Comparison of ENCODE assay signal across 8 cellular contexts in genomic region chr10:103450201-103450695, GRCh38. TPM values are rescaled to one million over a fixed set of nuclear protein-coding genes. Genes with fewer than 3 reads are reported as not detected.
DNase-seq lines count a peak whose midpoint lies in the region; FAIRE-seq and TF ChIP-seq lines count a peak whose summit lies in the region.

No MANE protein-coding gene starts in this region.

- 85 to 89% (median 86%) methylated on average over 12 of the region's 12 CpGs for WGBS in small intestine, 3 donors

- no peak for DNase-seq in activated naive CD4-positive, alpha-beta T cell treated with anti-CD3 and anti-CD28 coated beads, Interleukin-2, amount 10 ng/mL, durations not matched to agents 7 days and 5 days
- no peak for DNase-seq in activated naive CD4-positive, alpha-beta T cell (lab: John Stamatoyannopoulos, UW)
- peak in 1 of 2 donors; percentile 53 for DNase-seq in tibial artery
- DNase-seq in head of caudate nucleus, result no peak
- no peak for DNase-seq in small intestine
- no peak for DNase-seq in amniotic stem cell (lab: John Stamatoyannopoulos, UW)

- H3K9me3 Mint-ChIP-seq in activated naive CD4-positive, alpha-beta T cell treated with anti-CD3 and anti-CD28 coated beads, Interleukin-2, amount 10 ng/mL, durations not matched to agents 7 days and 5 days, result no peaks in the 10 kb centered on the region
- H3K9me3 Mint-ChIP-seq in activated naive CD8-positive, alpha-beta T cell (ENCODE audit: low read depth), result no peaks in the 10 kb centered on the region

- H3K36me3 ChIP-seq in mucosa of stomach (ENCODE audit: control insufficient read depth, insufficient read depth, low read length) (peaks cover 4% of the 10 kb centered on the region), tibial artery (peaks cover 33 to 46% (median 46%) of the 10 kb centered on the region in 3 donors), small intestine (ENCODE audit: control insufficient read depth in 2 of 2, insufficient read depth in 2 of 2, low read length in 2 of 2) (peaks cover 0 to 10% of the 10 kb centered on the region in 2 donors)

- no peak for TF ChIP-seq CTCF in tibial artery (IDR thresholded peaks at IDR 0.05)

- H3K4me3 Mint-ChIP-seq in activated naive CD4-positive, alpha-beta T cell treated with anti-CD3 and anti-CD28 coated beads, Interleukin-2, amount 10 ng/mL, durations not matched to agents 7 days and 5 days, result peak overlapping the region; percentile 99
- H3K4me3 Mint-ChIP-seq in activated naive CD8-positive, alpha-beta T cell, result peak overlapping the region; percentile 87

- H3K9ac ChIP-seq in mucosa of stomach (ENCODE audit: low read length), result peak overlapping the region; percentile 41

- H3K4me3 ChIP-seq in mucosa of stomach (ENCODE audit: low read length), result peak overlapping the region; percentile 31
- H3K4me3 ChIP-seq in tibial artery, result peak overlapping the region; percentile 70 to 94
- H3K4me3 ChIP-seq in small intestine (ENCODE audit: low read depth in 1 of 2, low read length in 2 of 2), result no peak overlapping the region

- H3K4me1 ChIP-seq in mucosa of stomach (ENCODE audit: control insufficient read depth, insufficient read depth, low read length) (peaks cover 4% of the 10 kb centered on the region), tibial artery (peaks cover 9 to 64% (median 58%) of the 10 kb centered on the region in 4 donors), small intestine (ENCODE audit: control insufficient read depth in 2 of 2, insufficient read depth in 1 of 2, low read depth in 1 of 2, low read length in 1 of 2) (no peaks in the 10 kb centered on the region)

- H3K27ac Mint-ChIP-seq in activated naive CD4-positive, alpha-beta T cell treated with anti-CD3 and anti-CD28 coated beads, Interleukin-2, amount 10 ng/mL, durations not matched to agents 7 days and 5 days, result peak overlapping the region; percentile 91
- H3K27ac Mint-ChIP-seq in activated naive CD8-positive, alpha-beta T cell, result no peak overlapping the region

- FAIRE-seq in small intestine (lab: Jason Lieb, UNC), result no peak

- H3K27ac ChIP-seq in tibial artery (peak overlapping the region; percentile 93 to 97), small intestine (ENCODE audit: low read depth in 1 of 2, low read length in 1 of 2) (peak overlapping the region in 1 of 2 donors; percentile 89)

- intact Hi-C loops in tibial artery (cut with DNase I; ENCODE audit: low total_unique reads), result no loop called here
- intact Hi-C loops in head of caudate nucleus (cut with DNase I), result no loop called here

- H3K27me3 Mint-ChIP-seq in activated naive CD4-positive, alpha-beta T cell treated with anti-CD3 and anti-CD28 coated beads, Interleukin-2, amount 10 ng/mL, durations not matched to agents 7 days and 5 days, result no peaks in the 10 kb centered on the region
- no peaks in the 10 kb centered on the region for H3K27me3 Mint-ChIP-seq in activated naive CD8-positive, alpha-beta T cell

- peaks cover 76% of the 10 kb centered on the region for H3K4me1 Mint-ChIP-seq in activated naive CD4-positive, alpha-beta T cell treated with anti-CD3 and anti-CD28 coated beads, Interleukin-2, amount 10 ng/mL, durations not matched to agents 7 days and 5 days
- H3K4me1 Mint-ChIP-seq in activated naive CD8-positive, alpha-beta T cell (ENCODE audit: low read depth), result peaks cover 40% of the 10 kb centered on the region

- H3K9me3 ChIP-seq in mucosa of stomach (ENCODE audit: control insufficient read depth, low read length) (no peaks in the 10 kb centered on the region), tibial artery (no peaks in the 10 kb centered on the region), small intestine (ENCODE audit: control insufficient read depth, low read depth) (no peaks in the 10 kb centered on the region)

- H3K27me3 ChIP-seq in mucosa of stomach (ENCODE audit: control insufficient read depth, insufficient read depth, low read length), result peaks cover 6% of the 10 kb centered on the region
- no peaks in the 10 kb centered on the region for H3K27me3 ChIP-seq in tibial artery
- H3K27me3 ChIP-seq in small intestine (ENCODE audit: control insufficient read depth in 2 of 2, insufficient read depth in 2 of 2, low read length in 2 of 2), result no peaks in the 10 kb centered on the region

- CTCF ChIA-PET in activated naive CD4-positive, alpha-beta T cell treated with anti-CD3 and anti-CD28 coated beads, Interleukin-2, amount 10 ng/mL, durations not matched to agents 7 days and 5 days (lab: Charles Lee), result interaction anchor here (0.5 to 5.2 kb wide), 7 partner anchors 17 to 143 kb away, joined by 3 to 34 read pairs (median 5); no protein-coding TSS in a partner anchor

- H3K36me3 Mint-ChIP-seq in activated naive CD4-positive, alpha-beta T cell treated with anti-CD3 and anti-CD28 coated beads, Interleukin-2, amount 10 ng/mL, durations not matched to agents 7 days and 5 days, result peaks cover 58% of the 10 kb centered on the region
- no peaks in the 10 kb centered on the region for H3K36me3 Mint-ChIP-seq in activated naive CD8-positive, alpha-beta T cell

RNA-seq across cellular contexts. Expression of gene CALHM2, which starts 1.9 kb away (rescaled TPM):
- polyA plus RNA-seq in small intestine, result 10 to 100 TPM in 1 of 3 donors, 1 to 10 TPM in 2; 1.1 to 29.1 (median 5.4) TPM

RNA-seq across cellular contexts. Expression of gene CALHM1, which starts 8.5 kb away (rescaled TPM):
- under 1 TPM in 1 of 3 donors, not detected in 2; 0.03 TPM for polyA plus RNA-seq in small intestine

RNA-seq across cellular contexts. Expression of gene CALHM3, which starts 28.8 kb away (rescaled TPM):
- polyA plus RNA-seq in small intestine, result not detected

RNA-seq across cellular contexts. Expression of gene NEURL1, which starts 43.3 kb away (rescaled TPM):
- polyA plus RNA-seq in small intestine, result 10 to 100 TPM; 14.6 to 25.7 (median 15.9) TPM

RNA-seq across cellular contexts. Expression of gene PDCD11, which starts 53.8 kb away (rescaled TPM):
- polyA plus RNA-seq in small intestine, result 10 to 100 TPM in 1 of 3 donors, 1 to 10 TPM in 2; 5.9 to 17.4 (median 9.2) TPM

Comparison
In these comparisons a context has a peak if more than half of its experiments do, and no peak if none do; other contexts are left out.
1. H3K4me3 ChIP-seq: peak in mucosa of stomach (single experiment) and tibial artery (2 of 2); none in small intestine (0 of 2).